ENCODE assay signal across 23 cellular contexts in genomic region chr5:125725686-125726085, GRCh38.
"Had no signal": no experiment of that assay in that cellular context is flagged by ENCODE, and none has a peak within 500 bp of the region (broad histone marks: within the 10 kb centered on the region; RNA-seq: fewer than 3 reads in every experiment).

No MANE protein-coding gene starts in this region.

- H3K4me1 Mint-ChIP-seq: activated naive CD8-positive, alpha-beta T cell treated with anti-CD3 and anti-CD28 coated beads, Interleukin-2, amount 10 ng/mL, durations not matched to agents 7 days and 5 days had no signal

- H3K36me3 ChIP-seq: breast epithelium had no signal

- H3K9me3 Mint-ChIP-seq: activated naive CD8-positive, alpha-beta T cell treated with anti-CD3 and anti-CD28 coated beads, Interleukin-2, amount 10 ng/mL, durations not matched to agents 7 days and 5 days had no signal

- H3K4me3 ChIP-seq: breast epithelium had no signal

- H3K4me1 ChIP-seq: breast epithelium had no signal

- H3K27ac Mint-ChIP-seq: activated CD8-positive, alpha-beta T cell treated with anti-CD3 and anti-CD28 coated beads, Interleukin-2, amount 10 ng/mL, durations not matched to agents 7 days and 5 days; activated naive CD8-positive, alpha-beta T cell treated with anti-CD3 and anti-CD28 coated beads, Interleukin-2, amount 10 ng/mL, durations not matched to agents 7 days and 5 days; T-helper 1 cell treated with Interleukin-12 subunit alpha and Interleukin-12 subunit beta and Interleukin-4 antibody, amounts not matched to agents 30 μg/mL and 1 μg/mL, for 36 hours had no signal

- ATAC-seq: activated CD4-positive, CD25-positive, alpha-beta regulatory T cell treated with anti-CD3 and anti-CD28 coated beads, Interleukin-2, amount 50 U/mL, for 24 hours; activated CD8-positive, alpha-beta T cell treated with anti-CD3 and anti-CD28 coated beads, Interleukin-2, amount 10 ng/mL, durations not matched to agents 7 days and 5 days; PC-3 had no signal

- H3K9me3 ChIP-seq: breast epithelium had no signal

- H3K27me3 ChIP-seq: breast epithelium had no signal

- H3K27me3 Mint-ChIP-seq: activated naive CD8-positive, alpha-beta T cell treated with anti-CD3 and anti-CD28 coated beads, Interleukin-2, amount 10 ng/mL, durations not matched to agents 7 days and 5 days had no signal

- H3K36me3 Mint-ChIP-seq: activated naive CD8-positive, alpha-beta T cell treated with anti-CD3 and anti-CD28 coated beads, Interleukin-2, amount 10 ng/mL, durations not matched to agents 7 days and 5 days had no signal

- DNase-seq: activated CD4-positive, alpha-beta T cell treated with anti-CD3 and anti-CD28 coated beads for 48 hours; activated CD4-positive, alpha-beta T cell treated with anti-CD3 and anti-CD28 coated beads, Interleukin-2, amount 50 U/mL, for 4 hours; activated CD8-positive, alpha-beta memory T cell treated with anti-CD3 and anti-CD28 coated beads, Interleukin-2, amount 50 U/mL, for 48 hours; activated CD8-positive, alpha-beta T cell treated with anti-CD3 and anti-CD28 coated beads, Interleukin-2, amount 10 ng/mL, durations not matched to agents 7 days and 5 days; activated naive CD4-positive, alpha-beta T cell treated with anti-CD3 and anti-CD28 coated beads, Interleukin-2, amount 50 U/mL, for 16 hours; activated naive CD8-positive, alpha-beta T cell treated with anti-CD3 and anti-CD28 coated beads, Interleukin-2, amount 10 ng/mL, durations not matched to agents 7 days and 5 days; activated T-cell treated with anti-CD3 and anti-CD28 coated beads, Interleukin-2, amount 50 U/mL, for 1 hour; aorta; KG1; NCI-H1048; NCI-H146; NCI-H187 treated with DMSO at 0.1 percent for 48 hours; NCI-H2107; NCI-H2171 treated with DMSO at 0.1 percent for 48 hours; NCI-H226; NCI-H526; NCI-H774; NK-92 treated with Interleukin-12 subunit alpha and Interleukin-12 subunit beta, amount 100 ng/mL, for 24 hours; PC-3; SHP77 treated with DMSO at 0.1 percent for 48 hours had no signal

- H3K4me3 Mint-ChIP-seq: activated CD8-positive, alpha-beta T cell treated with anti-CD3 and anti-CD28 coated beads, Interleukin-2, amount 10 ng/mL, durations not matched to agents 7 days and 5 days; activated naive CD8-positive, alpha-beta T cell treated with anti-CD3 and anti-CD28 coated beads, Interleukin-2, amount 10 ng/mL, durations not matched to agents 7 days and 5 days; T-helper 1 cell treated with Interleukin-12 subunit alpha and Interleukin-12 subunit beta and Interleukin-4 antibody, amounts not matched to agents 30 μg/mL and 1 μg/mL, for 36 hours had no signal

- H3K27ac ChIP-seq: breast epithelium had no signal
